19 cellular contexts compared by ENCODE assay signal in genomic region chr2:23994567-23994966, GRCh38. TPM values are rescaled to one million over a fixed set of nuclear protein-coding genes. Genes with fewer than 3 reads are reported as not detected.
A peak's percentile ranks its signal among the peaks of the same experiment; 100 is the strongest.
DNase-seq lines count a peak whose midpoint lies in the region; ATAC-seq, FAIRE-seq and TF ChIP-seq lines count a peak whose summit lies in the region.
"Had no signal": no experiment of that assay in that cellular context is flagged by ENCODE, and none has a peak within 500 bp of the region (broad histone marks: within the 10 kb centered on the region; RNA-seq: fewer than 3 reads in every experiment).

No MANE protein-coding gene starts in this region.

- no peaks in the 10 kb centered on the region for H3K27me3 ChIP-seq in HepG2 (ENCODE audit: control insufficient read depth in 1 of 2, insufficient read depth in 2 of 2, low read length in 2 of 2)
- H3K27me3 ChIP-seq in right lobe of liver = no peaks in the 10 kb centered on the region
- no peaks in the 10 kb centered on the region for H3K27me3 ChIP-seq in GM12878 (replicated peaks in 1 of 2; ENCODE audit: control insufficient read depth in 2 of 2, insufficient read depth in 2 of 2, low read length in 1 of 2)
- H3K27me3 ChIP-seq: BLaER1 had no signal

- WGBS in HepG2 (ENCODE audit: low lambda C conversion rate) = 84% methylated on average over 1 of the region's 1 CpG
- 67% methylated on average over 1 of the region's 1 CpG for WGBS in right lobe of liver (ENCODE audit: insufficient coverage, low coverage, low lambda C conversion rate, missing lambda C conversion rate)
- WGBS in GM12878 (ENCODE audit: insufficient coverage, insufficient replicate concordance, low lambda C conversion rate, missing lambda C conversion rate) = 50% methylated on average over 1 of the region's 1 CpG

- TF ChIP-seq EP300 in HepG2 (IDR thresholded peaks at IDR 0.05; ENCODE audit: low read depth in 2 of 2, low read length in 2 of 2) (no peak), HepG2 (CRISPR knock-in tag; IDR thresholded peaks at IDR 0.05; ENCODE audit: borderline replicate concordance) (no peak), GM12878 (IDR thresholded peaks at IDR 0.05; ENCODE audit: borderline replicate concordance in 1 of 2, control insufficient read depth in 1 of 2, low read depth in 2 of 2, low read length in 2 of 2) (no peak)

- no peaks in the 10 kb centered on the region for H3K79me2 ChIP-seq in HepG2 (ENCODE audit: insufficient read depth, low read length)
- H3K79me2 ChIP-seq in GM12878 (ENCODE audit: control insufficient read depth, insufficient read depth, low read length) = no peaks in the 10 kb centered on the region

- TF ChIP-seq RAD21 in HepG2 (CRISPR knock-in tag; IDR thresholded peaks at IDR 0.05) = no peak
- TF ChIP-seq RAD21 in GM12878 (IDR thresholded peaks at IDR 0.05; ENCODE audit: insufficient read depth, low read depth, low read length) = no peak

- no peak for DNase-seq in HepG2 (ENCODE audit: low spot score)
- DNase-seq in right lobe of liver = no peak
- DNase-seq in GM12878 (ENCODE audit: low read depth, low spot score) = no peak
- DNase-seq in inferior parietal cortex (ENCODE audit: extremely low spot score) = no peak
- no peak for DNase-seq in NCI-H1105 (lab: John Stamatoyannopoulos, UW)
- no peak for DNase-seq in caudate nucleus (lab: John Stamatoyannopoulos, UW)
- DNase-seq: 8988T; Calu3; CD4-positive, alpha-beta memory T cell; DMS79 treated with DMSO at 0.1 percent for 48 hours; GF-D8; KG1 had no signal

- FAIRE-seq in HepG2 (lab: Jason Lieb, UNC) = no peak
- FAIRE-seq in GM12878 (lab: Jason Lieb, UNC) = peak; percentile 61
- FAIRE-seq: GM19239, H54, HTR-8/SVneo had no signal

- H3K4me2 ChIP-seq in HepG2 (ENCODE audit: low read depth, low read length) = no peak overlapping the region
- H3K4me2 ChIP-seq in GM12878 (ENCODE audit: control insufficient read depth, insufficient read depth) = no peak overlapping the region
- H3K4me2 ChIP-seq: BLaER1 had no signal

- POLR2A ChIA-PET in HepG2 (lab: Yijun Ruan, JAX) (interaction anchor here (1.1 kb wide), 1 partner anchor 53 kb away, joined by 3 read pairs; no protein-coding TSS in a partner anchor), GM12878 (lab: Charles Lee) (interaction anchor here (0.6 kb wide), 1 partner anchor 85 kb away, joined by 3 read pairs; no protein-coding TSS in a partner anchor)

- no peak for TF ChIP-seq POLR2A in HepG2 (IDR thresholded peaks at IDR 0.05; ENCODE audit: insufficient read depth in 1 of 2, low read depth in 2 of 2, low read length in 2 of 2)
- TF ChIP-seq POLR2A in right lobe of liver (IDR thresholded peaks at IDR 0.05) = no peak
- TF ChIP-seq POLR2A in GM12878 (IDR thresholded peaks at IDR 0.05; ENCODE audit: low read depth, low read length) = no peak

- ATAC-seq in HepG2 (no peak), right lobe of liver (no peak), GM12878 (no peak)
- ATAC-seq: HCT116 had no signal

- RAD21 ChIA-PET in GM12878 (lab: Charles Lee; ENCODE audit: unreplicated experiment) = no interaction called here

- H3K27ac ChIP-seq in HepG2 (ENCODE audit: extremely low read length, insufficient read depth, low read length) (no peak overlapping the region), right lobe of liver (no peak overlapping the region), GM12878 (ENCODE audit: control insufficient read depth, insufficient read depth) (no peak overlapping the region), caudate nucleus (ENCODE audit: low read depth, low read length) (no peak overlapping the region)
- H3K27ac ChIP-seq: BLaER1 had no signal

- H3K4me1 ChIP-seq in HepG2 (ENCODE audit: insufficient read depth, low read length) = no peaks in the 10 kb centered on the region
- H3K4me1 ChIP-seq in right lobe of liver = no peaks in the 10 kb centered on the region
- no peaks in the 10 kb centered on the region for H3K4me1 ChIP-seq in GM12878 (ENCODE audit: control insufficient read depth, insufficient read depth, low read length)
- H3K4me1 ChIP-seq: BLaER1 had no signal

- SMC1A ChIA-PET in GM12878 (lab: Charles Lee; ENCODE audit: uncharacterized antibody, unreplicated experiment) = interaction anchor here (0.6 to 1.8 kb wide), 2 partner anchors 17 to 389 kb away, joined by 3 to 6 read pairs; no protein-coding TSS in a partner anchor

- in situ Hi-C loops in HepG2 (cut with HindIII; ENCODE audit: extremely low pct_ligation_motif_present, low pct_unique_long_range_greater_than_20kb) (no loop called here), GM12878 (cut with MboI) (no loop called here)

- BruUV-seq in HepG2 (replicated peaks; lab: Mats Ljungman, UMichigan) (no TSS peak), GM12878 (replicated peaks; lab: Mats Ljungman, UMichigan) (TSS peak; percentile 25)

- H2AFZ ChIP-seq in HepG2 (ENCODE audit: low read length) = no peak overlapping the region
- H2AFZ ChIP-seq in GM12878 (ENCODE audit: control insufficient read depth, low read depth, low read length) = no peak overlapping the region

- intact Hi-C loops in HepG2 (cut with micrococcal nuclease; ENCODE audit: unreplicated experiment) (no loop called here), right lobe of liver (cut with DNase I) (no loop called here), GM12878 (cut with micrococcal nuclease; ENCODE audit: unreplicated experiment) (no loop called here)

- H3K9me3 ChIP-seq in HepG2 (ENCODE audit: low read length) (no peaks in the 10 kb centered on the region), right lobe of liver (no peaks in the 10 kb centered on the region), GM12878 (replicated peaks; ENCODE audit: control insufficient read depth, insufficient read depth, low read length) (no peaks in the 10 kb centered on the region)
- H3K9me3 ChIP-seq: BLaER1 had no signal

- no peak overlapping the region for H3K9ac ChIP-seq in HepG2 (ENCODE audit: insufficient read depth, low read depth, low read length)
- no peak overlapping the region for H3K9ac ChIP-seq in GM12878 (ENCODE audit: control insufficient read depth, insufficient read depth, low read length)
- H3K9ac ChIP-seq: BLaER1 had no signal

- CTCF ChIA-PET in HepG2 (lab: Yijun Ruan, JAX; ENCODE audit: low intra/inter-chr PET ratio, low total read pairs) (no interaction called here), GM12878 (lab: Yijun Ruan, JAX) (no interaction called here)

- H3K36me3 ChIP-seq in HepG2 (replicated peaks in 1 of 2; ENCODE audit: control insufficient read depth in 1 of 2, insufficient read depth in 2 of 2, low read length in 2 of 2) = peaks cover 3 to 12% of the 10 kb centered on the region in 2 experiments; a peak in 4 of 5 replicates
- peaks cover 0 to 3% (median 0%) of the 10 kb centered on the region in 4 donors for H3K36me3 ChIP-seq in right lobe of liver
- no peaks in the 10 kb centered on the region for H3K36me3 ChIP-seq in GM12878 (ENCODE audit: control insufficient read depth in 2 of 2, insufficient read depth in 2 of 2, low read length in 1 of 2)

- H4K20me1 ChIP-seq in HepG2 (ENCODE audit: insufficient read depth, low read length) (no peaks in the 10 kb centered on the region), GM12878 (ENCODE audit: control insufficient read depth, insufficient read depth) (no peaks in the 10 kb centered on the region)
- H4K20me1 ChIP-seq: BLaER1 had no signal

- no peak overlapping the region for H3K4me3 ChIP-seq in HepG2 (replicated peaks in 1 of 3; ENCODE audit: insufficient read depth in 1 of 3, low read depth in 2 of 3, low read length in 3 of 3)
- H3K4me3 ChIP-seq in right lobe of liver = no peak overlapping the region
- no peak overlapping the region for H3K4me3 ChIP-seq in GM12878
- H3K4me3 ChIP-seq: BLaER1 had no signal

- TF ChIP-seq CTCF in HepG2 (CRISPR knock-in tag; IDR thresholded peaks at IDR 0.05) (no peak), right lobe of liver (IDR thresholded peaks at IDR 0.05) (no peak), GM12878 (IDR thresholded peaks at IDR 0.05 in 2 of 3, conservative IDR thresholded peaks at IDR 0.05 in 1 of 3; ENCODE audit: control insufficient read depth in 2 of 3, extremely low read depth in 1 of 3, insufficient read depth in 1 of 3, low read depth in 3 of 3, low read length in 3 of 3) (no peak)

RNA-seq across cellular contexts. Expression of gene MFSD2B, which starts 15.3 kb away (rescaled TPM):
- total RNA-seq in HepG2 (2016; rRNA removed; fragmentation: Illumina TruSeq; extraction: Trizol) (0.48 and 0.93 TPM in 2 replicates), right lobe of liver (under 1 TPM in 3 of 6 experiments, not detected in 3; 0.07 to 0.62 (median 0.22) TPM), GM12878 (2014; rRNA removed) (0.11 TPM in 1 of 2 replicates, not detected in the other), GM12878 (2014; rRNA removed; fragmentation: Illumina TruSeq; extraction: Trizol) (0.09 TPM in 1 of 2 replicates, not detected in the other), GM12878 (2021) (0.19 and 0.28 TPM in 2 replicates)
- 0.10 and 0.26 TPM in 2 replicates for total RNA-seq in HepG2 (2016; cell fraction: cytosol; rRNA removed; fragmentation: Illumina TruSeq; extraction: Trizol; ENCODE audit: low read depth)
- total RNA-seq in HepG2 (2016; cell fraction: insoluble cytoplasmic fraction; rRNA removed; fragmentation: Illumina TruSeq; extraction: Trizol) = 0.45 and 0.68 TPM in 2 replicates
- total RNA-seq in HepG2 (2016; cell fraction: membrane; rRNA removed; fragmentation: Illumina TruSeq; extraction: Trizol) = 0.59 and 1.2 TPM in 2 replicates
- total RNA-seq in HepG2 (2016; cell fraction: nucleus; rRNA removed; fragmentation: Illumina TruSeq; extraction: Trizol) = 0.38 and 0.53 TPM in 2 replicates
- polyA plus RNA-seq in HepG2 (2011; rRNA removed) (0.07 and 0.21 TPM in 2 replicates), GM12878 (2011; rRNA removed) (0.08 TPM in 1 of 2 replicates, not detected in the other), GM12878 (2014; fragmentation: Illumina TruSeq; extraction: Trizol) (0.07 TPM in 1 of 2 replicates, not detected in the other), GM12878 (2014; fragmentation: Nextera tagmentation; extraction: Ambion mirVana) (not detected), GM12878 (2014; rRNA removed) (0.27 TPM in 1 of 2 replicates, not detected in the other), GM12878 (2016; fragmentation: Nextera tagmentation; extraction: Ambion mirVana) (under 1 TPM; 0.21 to 0.51 TPM)
- polyA plus RNA-seq in HepG2 (2011; cell fraction: cytosol; rRNA removed) = 0.15 TPM in 1 of 2 replicates, not detected in the other
- 0.26 and 0.66 TPM in 2 replicates for polyA plus RNA-seq in HepG2 (2011; cell fraction: nucleus; rRNA removed)
- 0.05 and 0.19 TPM in 2 replicates for polyA plus RNA-seq in HepG2 (2012)
- 0.68 and 1.1 TPM in 2 replicates for polyA plus RNA-seq in HepG2 (2016; cell fraction: cytosol; fragmentation: Illumina TruSeq; extraction: Trizol; ENCODE audit: low read depth)
- polyA plus RNA-seq in HepG2 (2016; cell fraction: insoluble cytoplasmic fraction; fragmentation: Illumina TruSeq; extraction: Trizol; ENCODE audit: low read depth) = 0.44 and 0.75 TPM in 2 replicates
- 1.1 and 1.6 TPM in 2 replicates for polyA plus RNA-seq in HepG2 (2016; cell fraction: membrane; fragmentation: Illumina TruSeq; extraction: Trizol; ENCODE audit: low read depth)
- polyA plus RNA-seq in HepG2 (2016; cell fraction: nucleus; fragmentation: Illumina TruSeq; extraction: Trizol; ENCODE audit: insufficient read depth, low read depth) = 1.1 TPM in 2 replicates
- polyA minus RNA-seq in HepG2 (2011; rRNA and poly(A)+ RNA removed; ENCODE audit: low replicate concordance) = 0.16 and 1.1 TPM in 2 replicates
- not detected in 2 replicates for polyA minus RNA-seq in HepG2 (2011; cell fraction: cytosol; rRNA and poly(A)+ RNA removed)
- 0.52 and 0.87 TPM in 2 replicates for polyA minus RNA-seq in HepG2 (2011; cell fraction: nucleus; rRNA and poly(A)+ RNA removed)
- 0.42 TPM in 1 of 2 replicates, not detected in the other for total RNA-seq in GM12878 (2013; cell fraction: nucleolus; rRNA removed)
- not detected for polyA plus RNA-seq in GM12878 (2011; ENCODE audit: low read depth)
- polyA plus RNA-seq in GM12878 (2011; cell fraction: cytosol; rRNA removed) = not detected in 2 replicates
- polyA plus RNA-seq in GM12878 (2011; cell fraction: nucleus; rRNA removed) = 0.13 and 0.22 TPM in 2 replicates
- 0.15 and 0.17 TPM in 2 replicates for polyA plus RNA-seq in GM12878 (2012)
- polyA minus RNA-seq in GM12878 (2011; rRNA and poly(A)+ RNA removed) = not detected in 2 replicates
- not detected in 2 replicates for polyA minus RNA-seq in GM12878 (2011; cell fraction: cytosol; rRNA and poly(A)+ RNA removed)
- polyA minus RNA-seq in GM12878 (2011; cell fraction: nucleus; rRNA and poly(A)+ RNA removed) = not detected in 2 replicates
- total RNA-seq: A673; Calu3; CD4-positive, alpha-beta memory T cell had no signal
- polyA plus RNA-seq: CD4-positive, alpha-beta memory T cell; IgD-negative memory B cell had no signal

RNA-seq across cellular contexts. Expression of gene WDCP, which starts 52.6 kb away (rescaled TPM):
- total RNA-seq in HepG2 (2016; rRNA removed; fragmentation: Illumina TruSeq; extraction: Trizol) = 22.6 and 39.4 TPM in 2 replicates
- total RNA-seq in HepG2 (2016; cell fraction: cytosol; rRNA removed; fragmentation: Illumina TruSeq; extraction: Trizol; ENCODE audit: low read depth) = 3.2 and 3.4 TPM in 2 replicates
- 23.3 and 42.2 TPM in 2 replicates for total RNA-seq in HepG2 (2016; cell fraction: insoluble cytoplasmic fraction; rRNA removed; fragmentation: Illumina TruSeq; extraction: Trizol)
- total RNA-seq in HepG2 (2016; cell fraction: membrane; rRNA removed; fragmentation: Illumina TruSeq; extraction: Trizol) = 12.6 and 14.9 TPM in 2 replicates
- 18.0 and 19.2 TPM in 2 replicates for total RNA-seq in HepG2 (2016; cell fraction: nucleus; rRNA removed; fragmentation: Illumina TruSeq; extraction: Trizol)
- polyA plus RNA-seq in HepG2 (2011; rRNA removed) = 17.4 and 20.6 TPM in 2 replicates
- 10.3 and 15.6 TPM in 2 replicates for polyA plus RNA-seq in HepG2 (2011; cell fraction: cytosol; rRNA removed)
- 17.4 and 19.0 TPM in 2 replicates for polyA plus RNA-seq in HepG2 (2011; cell fraction: nucleus; rRNA removed)
- 12.5 and 13.0 TPM in 2 replicates for polyA plus RNA-seq in HepG2 (2012)
- 1.0 and 1.3 TPM in 2 replicates for polyA plus RNA-seq in HepG2 (2016; cell fraction: cytosol; fragmentation: Illumina TruSeq; extraction: Trizol; ENCODE audit: low read depth)
- polyA plus RNA-seq in HepG2 (2016; cell fraction: insoluble cytoplasmic fraction; fragmentation: Illumina TruSeq; extraction: Trizol; ENCODE audit: low read depth) = 20.9 and 21.5 TPM in 2 replicates
- polyA plus RNA-seq in HepG2 (2016; cell fraction: membrane; fragmentation: Illumina TruSeq; extraction: Trizol; ENCODE audit: low read depth) = 3.5 and 4.4 TPM in 2 replicates
- 20.8 and 24.4 TPM in 2 replicates for polyA plus RNA-seq in HepG2 (2016; cell fraction: nucleus; fragmentation: Illumina TruSeq; extraction: Trizol; ENCODE audit: insufficient read depth, low read depth)
- 60.3 and 78.7 TPM in 2 replicates for polyA minus RNA-seq in HepG2 (2011; rRNA and poly(A)+ RNA removed; ENCODE audit: low replicate concordance)
- polyA minus RNA-seq in HepG2 (2011; cell fraction: cytosol; rRNA and poly(A)+ RNA removed) = 10.6 and 13.8 TPM in 2 replicates
- polyA minus RNA-seq in HepG2 (2011; cell fraction: nucleus; rRNA and poly(A)+ RNA removed) = 14.5 and 19.5 TPM in 2 replicates
- total RNA-seq in right lobe of liver = 1 to 10 TPM; 4.3 to 8.7 (median 5.5) TPM
- total RNA-seq in GM12878 (2013; cell fraction: nucleolus; rRNA removed) = 17.1 and 18.6 TPM in 2 replicates
- total RNA-seq in GM12878 (2014; rRNA removed) = 13.8 and 14.6 TPM in 2 replicates
- total RNA-seq in GM12878 (2014; rRNA removed; fragmentation: Illumina TruSeq; extraction: Trizol) = 14.2 and 14.3 TPM in 2 replicates
- 20.6 and 21.3 TPM in 2 replicates for total RNA-seq in GM12878 (2021)
- 3.4 TPM for polyA plus RNA-seq in GM12878 (2011; ENCODE audit: low read depth)
- polyA plus RNA-seq in GM12878 (2011; rRNA removed) = 19.6 and 19.9 TPM in 2 replicates
- polyA plus RNA-seq in GM12878 (2011; cell fraction: cytosol; rRNA removed) = 11.9 and 14.2 TPM in 2 replicates
- 13.7 and 17.1 TPM in 2 replicates for polyA plus RNA-seq in GM12878 (2011; cell fraction: nucleus; rRNA removed)
- polyA plus RNA-seq in GM12878 (2012) = 3.5 and 6.1 TPM in 2 replicates
- 15.0 and 16.5 TPM in 2 replicates for polyA plus RNA-seq in GM12878 (2014; fragmentation: Illumina TruSeq; extraction: Trizol)
- 1 to 10 TPM; 5.5 to 6.1 TPM for polyA plus RNA-seq in GM12878 (2014; fragmentation: Nextera tagmentation; extraction: Ambion mirVana)
- 8.9 and 10.5 TPM in 2 replicates for polyA plus RNA-seq in GM12878 (2014; rRNA removed)
- 10 to 100 TPM; 12.1 to 12.5 TPM for polyA plus RNA-seq in GM12878 (2016; fragmentation: Nextera tagmentation; extraction: Ambion mirVana)
- 34.9 and 53.8 TPM in 2 replicates for polyA minus RNA-seq in GM12878 (2011; rRNA and poly(A)+ RNA removed)
- 5.3 and 5.5 TPM in 2 replicates for polyA minus RNA-seq in GM12878 (2011; cell fraction: cytosol; rRNA and poly(A)+ RNA removed)
- polyA minus RNA-seq in GM12878 (2011; cell fraction: nucleus; rRNA and poly(A)+ RNA removed) = 4.5 and 7.7 TPM in 2 replicates

RNA-seq across cellular contexts. Expression of gene UBXN2A, which starts 54.3 kb away (rescaled TPM):
- 20.9 and 29.6 TPM in 2 replicates for total RNA-seq in HepG2 (2016; rRNA removed; fragmentation: Illumina TruSeq; extraction: Trizol)
- 27.1 and 28.7 TPM in 2 replicates for total RNA-seq in HepG2 (2016; cell fraction: cytosol; rRNA removed; fragmentation: Illumina TruSeq; extraction: Trizol; ENCODE audit: low read depth)
- total RNA-seq in HepG2 (2016; cell fraction: insoluble cytoplasmic fraction; rRNA removed; fragmentation: Illumina TruSeq; extraction: Trizol) = 20.2 and 28.7 TPM in 2 replicates
- total RNA-seq in HepG2 (2016; cell fraction: membrane; rRNA removed; fragmentation: Illumina TruSeq; extraction: Trizol) = 26.5 and 28.1 TPM in 2 replicates
- 10.3 and 12.4 TPM in 2 replicates for total RNA-seq in HepG2 (2016; cell fraction: nucleus; rRNA removed; fragmentation: Illumina TruSeq; extraction: Trizol)
- 6.8 and 8.3 TPM in 2 replicates for polyA plus RNA-seq in HepG2 (2011; rRNA removed)
- 3.4 and 6.0 TPM in 2 replicates for polyA plus RNA-seq in HepG2 (2011; cell fraction: cytosol; rRNA removed)
- 1.2 and 2.1 TPM in 2 replicates for polyA plus RNA-seq in HepG2 (2011; cell fraction: nucleus; rRNA removed)
- 10.9 and 12.3 TPM in 2 replicates for polyA plus RNA-seq in HepG2 (2012)
- polyA plus RNA-seq in HepG2 (2016; cell fraction: cytosol; fragmentation: Illumina TruSeq; extraction: Trizol; ENCODE audit: low read depth) = 7.9 and 10.5 TPM in 2 replicates
- 23.8 and 26.5 TPM in 2 replicates for polyA plus RNA-seq in HepG2 (2016; cell fraction: insoluble cytoplasmic fraction; fragmentation: Illumina TruSeq; extraction: Trizol; ENCODE audit: low read depth)
- polyA plus RNA-seq in HepG2 (2016; cell fraction: membrane; fragmentation: Illumina TruSeq; extraction: Trizol; ENCODE audit: low read depth) = 17.4 and 18.7 TPM in 2 replicates
- 10.8 and 12.2 TPM in 2 replicates for polyA plus RNA-seq in HepG2 (2016; cell fraction: nucleus; fragmentation: Illumina TruSeq; extraction: Trizol; ENCODE audit: insufficient read depth, low read depth)
- polyA minus RNA-seq in HepG2 (2011; rRNA and poly(A)+ RNA removed; ENCODE audit: low replicate concordance) = 2.1 and 4.2 TPM in 2 replicates
- polyA minus RNA-seq in HepG2 (2011; cell fraction: cytosol; rRNA and poly(A)+ RNA removed) = 6.2 and 6.5 TPM in 2 replicates
- polyA minus RNA-seq in HepG2 (2011; cell fraction: nucleus; rRNA and poly(A)+ RNA removed) = 9.0 and 11.8 TPM in 2 replicates
- total RNA-seq in right lobe of liver = 1 to 10 TPM; 4.6 to 7.9 (median 6.2) TPM
- total RNA-seq in GM12878 (2013; cell fraction: nucleolus; rRNA removed) = 12.6 and 16.0 TPM in 2 replicates
- 13.4 and 15.7 TPM in 2 replicates for total RNA-seq in GM12878 (2014; rRNA removed)
- 16.6 and 16.8 TPM in 2 replicates for total RNA-seq in GM12878 (2014; rRNA removed; fragmentation: Illumina TruSeq; extraction: Trizol)
- 14.0 and 15.8 TPM in 2 replicates for total RNA-seq in GM12878 (2021)
- polyA plus RNA-seq in GM12878 (2011; ENCODE audit: low read depth) = 5.8 TPM
- 11.8 and 19.2 TPM in 2 replicates for polyA plus RNA-seq in GM12878 (2011; rRNA removed)
- polyA plus RNA-seq in GM12878 (2011; cell fraction: cytosol; rRNA removed) = 4.7 and 5.3 TPM in 2 replicates
- 1.7 and 2.3 TPM in 2 replicates for polyA plus RNA-seq in GM12878 (2011; cell fraction: nucleus; rRNA removed)
- polyA plus RNA-seq in GM12878 (2012) = 8.7 and 10.3 TPM in 2 replicates
- polyA plus RNA-seq in GM12878 (2014; fragmentation: Illumina TruSeq; extraction: Trizol) = 17.6 and 19.0 TPM in 2 replicates
- 1 to 10 TPM; 3.7 to 7.2 TPM for polyA plus RNA-seq in GM12878 (2014; fragmentation: Nextera tagmentation; extraction: Ambion mirVana)
- polyA plus RNA-seq in GM12878 (2014; rRNA removed) = 10.8 and 10.9 TPM in 2 replicates
- 10 to 100 TPM; 19.2 to 23.5 TPM for polyA plus RNA-seq in GM12878 (2016; fragmentation: Nextera tagmentation; extraction: Ambion mirVana)
- 5.2 and 5.8 TPM in 2 replicates for polyA minus RNA-seq in GM12878 (2011; rRNA and poly(A)+ RNA removed)
- 4.0 and 4.7 TPM in 2 replicates for polyA minus RNA-seq in GM12878 (2011; cell fraction: cytosol; rRNA and poly(A)+ RNA removed)
- 2.1 and 5.5 TPM in 2 replicates for polyA minus RNA-seq in GM12878 (2011; cell fraction: nucleus; rRNA and poly(A)+ RNA removed)

RNA-seq across cellular contexts. Expression of gene FKBP1B, which starts 55.0 kb away (rescaled TPM):
- total RNA-seq in HepG2 (2016; rRNA removed; fragmentation: Illumina TruSeq; extraction: Trizol) (35.2 and 36.8 TPM in 2 replicates), right lobe of liver (10 to 100 TPM in 1 of 6 experiments, 1 to 10 TPM in 5; 2.4 to 11.0 (median 3.2) TPM), GM12878 (2014; rRNA removed) (0.16 and 0.23 TPM in 2 replicates), GM12878 (2014; rRNA removed; fragmentation: Illumina TruSeq; extraction: Trizol) (0.18 TPM in 1 of 2 replicates, not detected in the other), GM12878 (2021) (0.33 TPM in 1 of 2 replicates, not detected in the other)
- 55.0 and 71.6 TPM in 2 replicates for total RNA-seq in HepG2 (2016; cell fraction: cytosol; rRNA removed; fragmentation: Illumina TruSeq; extraction: Trizol; ENCODE audit: low read depth)
- 34.9 and 36.5 TPM in 2 replicates for total RNA-seq in HepG2 (2016; cell fraction: insoluble cytoplasmic fraction; rRNA removed; fragmentation: Illumina TruSeq; extraction: Trizol)
- 58.1 and 75.9 TPM in 2 replicates for total RNA-seq in HepG2 (2016; cell fraction: membrane; rRNA removed; fragmentation: Illumina TruSeq; extraction: Trizol)
- 12.0 and 18.4 TPM in 2 replicates for total RNA-seq in HepG2 (2016; cell fraction: nucleus; rRNA removed; fragmentation: Illumina TruSeq; extraction: Trizol)
- polyA plus RNA-seq in HepG2 (2011; rRNA removed) (96.3 and 103 TPM in 2 replicates), GM12878 (2011; rRNA removed) (0.24 and 0.27 TPM in 2 replicates), GM12878 (2014; fragmentation: Illumina TruSeq; extraction: Trizol) (0.43 and 0.47 TPM in 2 replicates), GM12878 (2014; fragmentation: Nextera tagmentation; extraction: Ambion mirVana) (under 1 TPM; 0.23 to 0.38 TPM), GM12878 (2014; rRNA removed) (0.30 and 0.53 TPM in 2 replicates), GM12878 (2016; fragmentation: Nextera tagmentation; extraction: Ambion mirVana) (under 1 TPM; 0.21 to 0.23 TPM)
- 87.0 and 103 TPM in 2 replicates for polyA plus RNA-seq in HepG2 (2011; cell fraction: cytosol; rRNA removed)
- polyA plus RNA-seq in HepG2 (2011; cell fraction: nucleus; rRNA removed) = 33.1 and 49.7 TPM in 2 replicates
- polyA plus RNA-seq in HepG2 (2012) = 47.5 and 47.8 TPM in 2 replicates
- polyA plus RNA-seq in HepG2 (2016; cell fraction: cytosol; fragmentation: Illumina TruSeq; extraction: Trizol; ENCODE audit: low read depth) = 73.6 and 97.4 TPM in 2 replicates
- 41.3 and 48.9 TPM in 2 replicates for polyA plus RNA-seq in HepG2 (2016; cell fraction: insoluble cytoplasmic fraction; fragmentation: Illumina TruSeq; extraction: Trizol; ENCODE audit: low read depth)
- polyA plus RNA-seq in HepG2 (2016; cell fraction: membrane; fragmentation: Illumina TruSeq; extraction: Trizol; ENCODE audit: low read depth) = 69.3 and 86.0 TPM in 2 replicates
- polyA plus RNA-seq in HepG2 (2016; cell fraction: nucleus; fragmentation: Illumina TruSeq; extraction: Trizol; ENCODE audit: insufficient read depth, low read depth) = 29.4 and 29.5 TPM in 2 replicates
- 52.4 TPM in 1 of 2 replicates, not detected in the other for polyA minus RNA-seq in HepG2 (2011; rRNA and poly(A)+ RNA removed; ENCODE audit: low replicate concordance)
- polyA minus RNA-seq in HepG2 (2011; cell fraction: cytosol; rRNA and poly(A)+ RNA removed) = 15.2 and 16.6 TPM in 2 replicates
- polyA minus RNA-seq in HepG2 (2011; cell fraction: nucleus; rRNA and poly(A)+ RNA removed) = 10.4 and 15.9 TPM in 2 replicates
- total RNA-seq in GM12878 (2013; cell fraction: nucleolus; rRNA removed) = not detected in 2 replicates
- not detected for polyA plus RNA-seq in GM12878 (2011; ENCODE audit: low read depth)
- polyA plus RNA-seq in GM12878 (2011; cell fraction: cytosol; rRNA removed) = 0.10 and 0.31 TPM in 2 replicates
- 0.24 and 0.45 TPM in 2 replicates for polyA plus RNA-seq in GM12878 (2011; cell fraction: nucleus; rRNA removed)
- polyA plus RNA-seq in GM12878 (2012) = 0.64 and 0.72 TPM in 2 replicates
- not detected in 2 replicates for polyA minus RNA-seq in GM12878 (2011; rRNA and poly(A)+ RNA removed)
- polyA minus RNA-seq in GM12878 (2011; cell fraction: cytosol; rRNA and poly(A)+ RNA removed) = not detected in 2 replicates
- polyA minus RNA-seq in GM12878 (2011; cell fraction: nucleus; rRNA and poly(A)+ RNA removed) = not detected in 2 replicates
